In the genomic region with DNA sequence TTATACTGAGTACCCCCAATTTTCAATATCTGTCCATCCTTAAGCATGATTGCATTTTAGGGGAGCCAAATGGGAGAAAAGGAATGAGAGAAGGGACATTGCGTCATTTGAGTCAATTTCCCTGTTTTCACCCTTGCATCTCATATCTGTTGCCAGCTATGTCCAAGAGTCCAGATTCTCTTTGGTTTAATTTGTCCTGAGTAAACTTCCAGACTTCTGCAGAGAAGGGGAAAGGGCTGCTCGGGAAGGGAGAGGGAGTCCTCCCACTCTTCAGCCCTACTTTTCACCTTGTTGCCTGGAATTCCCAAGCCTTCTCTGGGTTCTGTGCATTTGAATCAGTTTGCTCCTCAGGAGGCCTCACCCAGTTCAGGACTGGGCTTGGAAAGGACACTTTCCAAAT, we compare ENCODE assay signal across 1 cellular context.
TF ChIP-seq lines count a peak whose summit lies in the region.

No MANE protein-coding gene starts in this region.

TF ChIP-seq in HepG2, 621 proteins besides CTCF, POLR2A, EP300 and RAD21 (continued from another document and continues in another):
- TF ChIP-seq DZIP1 (CRISPR knock-in tag; IDR thresholded peaks at IDR 0.05) (no peak), ZNF512B (CRISPR knock-in tag; IDR thresholded peaks at IDR 0.05; ENCODE audit: borderline replicate concordance) (no peak), ZBTB20 (CRISPR knock-in tag; IDR thresholded peaks at IDR 0.05; ENCODE audit: borderline replicate concordance, low read depth) (peak; percentile 51; the same call in 1 of the 2 replicates), RXRB (CRISPR knock-in tag; IDR thresholded peaks at IDR 0.05; ENCODE audit: borderline replicate concordance) (peak; percentile 30; the same call in 1 of the 2 replicates), ZNF263 (CRISPR knock-in tag; IDR thresholded peaks at IDR 0.05) (peak; percentile 100), HNRNPLL (IDR thresholded peaks at IDR 0.05; ENCODE audit: low read depth, low read length, poor library complexity, severe bottlenecking) (no peak), NR2C2 (CRISPR knock-in tag; IDR thresholded peaks at IDR 0.05; ENCODE audit: borderline replicate concordance) (no peak), FOXA1 (IDR thresholded peaks at IDR 0.05) (no peak), FOXA1 (CRISPR knock-in tag; IDR thresholded peaks at IDR 0.05) (peak; percentile 29; the same call in 1 of the 2 replicates), NFE2L1 (CRISPR knock-in tag; IDR thresholded peaks at IDR 0.05; ENCODE audit: borderline replicate concordance) (no peak), ZNF749 (CRISPR knock-in tag; IDR thresholded peaks at IDR 0.05; ENCODE audit: borderline replicate concordance) (no peak), IRX3 (CRISPR knock-in tag; IDR thresholded peaks at IDR 0.05; ENCODE audit: borderline replicate concordance, low read depth) (no peak), ZSCAN25 (CRISPR knock-in tag; IDR thresholded peaks at IDR 0.05) (peak; percentile 88), ZNF382 (CRISPR knock-in tag; IDR thresholded peaks at IDR 0.05; ENCODE audit: borderline replicate concordance) (no peak), SETDB1 (CRISPR knock-in tag; IDR thresholded peaks at IDR 0.05; ENCODE audit: borderline replicate concordance) (no peak), ZBTB42 (CRISPR knock-in tag; IDR thresholded peaks at IDR 0.05) (no peak), ZNF501 (CRISPR knock-in tag; IDR thresholded peaks at IDR 0.05) (no peak), RBAK (CRISPR knock-in tag; IDR thresholded peaks at IDR 0.05) (no peak), ETV5 (CRISPR knock-in tag; IDR thresholded peaks at IDR 0.05; ENCODE audit: borderline replicate concordance) (no peak), HNF4G (IDR thresholded peaks at IDR 0.05; ENCODE audit: borderline replicate concordance, low read depth, low read length) (no peak), HNF4G (CRISPR knock-in tag; IDR thresholded peaks at IDR 0.05; ENCODE audit: borderline replicate concordance, low read depth) (no peak), HOXA3 (CRISPR knock-in tag; IDR thresholded peaks at IDR 0.05) (peak; percentile 51; the same call in 1 of the 2 replicates), AKNA (CRISPR knock-in tag; IDR thresholded peaks at IDR 0.05; ENCODE audit: borderline replicate concordance) (no peak), PRMT3 (CRISPR knock-in tag; IDR thresholded peaks at IDR 0.05; ENCODE audit: borderline replicate concordance, low read depth) (no peak), SSRP1 (CRISPR knock-in tag; IDR thresholded peaks at IDR 0.05) (no peak), ZNF441 (CRISPR knock-in tag; IDR thresholded peaks at IDR 0.05; ENCODE audit: borderline replicate concordance) (no peak), RXRA (CRISPR knock-in tag; IDR thresholded peaks at IDR 0.05) (no peak), ZKSCAN1 (IDR thresholded peaks at IDR 0.05; ENCODE audit: low read length) (no peak), ZNF446 (CRISPR knock-in tag; IDR thresholded peaks at IDR 0.05) (no peak)
- TF ChIP-seq, protein P1, sequence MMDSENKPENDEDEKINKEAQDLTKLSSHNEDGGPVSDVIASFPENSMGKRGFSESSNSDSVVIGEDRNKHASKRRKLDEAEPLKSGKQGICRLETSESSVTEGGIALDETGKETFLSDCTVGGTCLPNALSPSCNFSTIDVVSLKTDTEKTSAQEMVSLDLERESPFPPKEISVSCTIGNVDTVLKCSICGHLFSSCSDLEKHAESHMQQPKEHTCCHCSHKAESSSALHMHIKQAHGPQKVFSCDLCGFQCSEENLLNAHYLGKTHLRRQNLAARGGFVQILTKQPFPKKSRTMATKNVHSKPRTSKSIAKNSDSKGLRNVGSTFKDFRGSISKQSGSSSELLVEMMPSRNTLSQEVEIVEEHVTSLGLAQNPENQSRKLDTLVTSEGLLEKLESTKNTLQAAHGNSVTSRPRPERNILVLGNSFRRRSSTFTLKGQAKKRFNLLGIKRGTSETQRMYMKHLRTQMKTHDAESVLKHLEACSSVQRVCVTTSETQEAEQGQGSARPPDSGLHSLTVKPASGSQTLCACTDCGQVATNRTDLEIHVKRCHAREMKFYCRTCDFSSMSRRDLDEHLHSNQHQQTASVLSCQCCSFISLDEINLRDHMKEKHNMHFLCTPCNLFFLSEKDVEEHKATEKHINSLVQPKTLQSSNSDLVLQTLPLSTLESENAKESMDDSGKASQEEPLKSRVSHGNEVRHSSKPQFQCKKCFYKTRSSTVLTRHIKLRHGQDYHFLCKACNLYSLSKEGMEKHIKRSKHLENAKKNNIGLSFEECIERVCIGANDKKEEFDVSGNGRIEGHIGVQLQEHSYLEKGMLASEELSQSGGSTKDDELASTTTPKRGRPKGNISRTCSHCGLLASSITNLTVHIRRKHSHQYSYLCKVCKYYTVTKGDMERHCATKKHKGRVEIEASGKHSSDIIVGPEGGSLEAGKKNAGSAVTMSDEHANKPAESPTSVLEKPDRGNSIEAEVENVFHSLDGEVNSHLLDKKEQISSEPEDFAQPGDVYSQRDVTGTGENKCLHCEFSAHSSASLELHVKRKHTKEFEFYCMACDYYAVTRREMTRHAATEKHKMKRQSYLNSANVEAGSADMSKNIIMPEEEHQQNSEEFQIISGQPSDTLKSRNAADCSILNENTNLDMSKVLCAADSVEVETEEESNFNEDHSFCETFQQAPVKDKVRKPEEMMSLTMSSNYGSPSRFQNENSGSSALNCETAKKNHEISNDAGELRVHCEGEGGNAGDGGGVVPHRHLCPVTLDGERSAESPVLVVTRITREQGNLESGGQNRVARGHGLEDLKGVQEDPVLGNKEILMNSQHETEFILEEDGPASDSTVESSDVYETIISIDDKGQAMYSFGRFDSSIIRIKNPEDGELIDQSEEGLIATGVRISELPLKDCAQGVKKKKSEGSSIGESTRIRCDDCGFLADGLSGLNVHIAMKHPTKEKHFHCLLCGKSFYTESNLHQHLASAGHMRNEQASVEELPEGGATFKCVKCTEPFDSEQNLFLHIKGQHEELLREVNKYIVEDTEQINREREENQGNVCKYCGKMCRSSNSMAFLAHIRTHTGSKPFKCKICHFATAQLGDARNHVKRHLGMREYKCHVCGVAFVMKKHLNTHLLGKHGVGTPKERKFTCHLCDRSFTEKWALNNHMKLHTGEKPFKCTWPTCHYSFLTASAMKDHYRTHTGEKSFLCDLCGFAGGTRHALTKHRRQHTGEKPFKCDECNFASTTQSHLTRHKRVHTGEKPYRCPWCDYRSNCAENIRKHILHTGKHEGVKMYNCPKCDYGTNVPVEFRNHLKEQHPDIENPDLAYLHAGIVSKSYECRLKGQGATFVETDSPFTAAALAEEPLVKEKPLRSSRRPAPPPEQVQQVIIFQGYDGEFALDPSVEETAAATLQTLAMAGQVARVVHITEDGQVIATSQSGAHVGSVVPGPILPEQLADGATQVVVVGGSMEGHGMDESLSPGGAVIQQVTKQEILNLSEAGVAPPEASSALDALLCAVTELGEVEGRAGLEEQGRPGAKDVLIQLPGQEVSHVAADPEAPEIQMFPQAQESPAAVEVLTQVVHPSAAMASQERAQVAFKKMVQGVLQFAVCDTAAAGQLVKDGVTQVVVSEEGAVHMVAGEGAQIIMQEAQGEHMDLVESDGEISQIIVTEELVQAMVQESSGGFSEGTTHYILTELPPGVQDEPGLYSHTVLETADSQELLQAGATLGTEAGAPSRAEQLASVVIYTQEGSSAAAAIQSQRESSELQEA (CRISPR knock-in tag; IDR thresholded peaks at IDR 0.05; ENCODE audit: not compliant biosample characterization), result no peak
- TF ChIP-seq, protein P2, sequence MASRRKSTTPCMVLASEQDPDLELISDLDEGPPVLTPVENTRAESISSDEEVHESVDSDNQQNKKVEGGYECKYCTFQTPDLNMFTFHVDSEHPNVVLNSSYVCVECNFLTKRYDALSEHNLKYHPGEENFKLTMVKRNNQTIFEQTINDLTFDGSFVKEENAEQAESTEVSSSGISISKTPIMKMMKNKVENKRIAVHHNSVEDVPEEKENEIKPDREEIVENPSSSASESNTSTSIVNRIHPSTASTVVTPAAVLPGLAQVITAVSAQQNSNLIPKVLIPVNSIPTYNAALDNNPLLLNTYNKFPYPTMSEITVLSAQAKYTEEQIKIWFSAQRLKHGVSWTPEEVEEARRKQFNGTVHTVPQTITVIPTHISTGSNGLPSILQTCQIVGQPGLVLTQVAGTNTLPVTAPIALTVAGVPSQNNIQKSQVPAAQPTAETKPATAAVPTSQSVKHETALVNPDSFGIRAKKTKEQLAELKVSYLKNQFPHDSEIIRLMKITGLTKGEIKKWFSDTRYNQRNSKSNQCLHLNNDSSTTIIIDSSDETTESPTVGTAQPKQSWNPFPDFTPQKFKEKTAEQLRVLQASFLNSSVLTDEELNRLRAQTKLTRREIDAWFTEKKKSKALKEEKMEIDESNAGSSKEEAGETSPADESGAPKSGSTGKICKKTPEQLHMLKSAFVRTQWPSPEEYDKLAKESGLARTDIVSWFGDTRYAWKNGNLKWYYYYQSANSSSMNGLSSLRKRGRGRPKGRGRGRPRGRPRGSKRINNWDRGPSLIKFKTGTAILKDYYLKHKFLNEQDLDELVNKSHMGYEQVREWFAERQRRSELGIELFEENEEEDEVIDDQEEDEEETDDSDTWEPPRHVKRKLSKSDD (CRISPR knock-in tag; IDR thresholded peaks at IDR 0.05; ENCODE audit: low read depth), result peak; percentile 57; the same call in 1 of the 2 replicates
- TF ChIP-seq, protein P3, sequence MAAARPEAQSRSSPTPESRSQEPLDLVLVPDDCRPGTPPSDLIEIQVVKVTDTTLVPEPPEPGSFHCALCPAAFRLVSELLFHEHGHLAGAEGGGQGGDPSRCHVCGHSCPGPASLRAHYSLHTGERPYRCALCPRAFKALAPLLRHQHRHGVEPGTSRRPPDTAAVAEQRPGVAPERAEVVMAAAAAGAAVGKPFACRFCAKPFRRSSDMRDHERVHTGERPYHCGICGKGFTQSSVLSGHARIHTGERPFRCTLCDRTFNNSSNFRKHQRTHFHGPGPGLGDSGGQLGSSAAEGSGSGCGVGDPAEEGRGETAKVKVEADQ (CRISPR knock-in tag; IDR thresholded peaks at IDR 0.05; ENCODE audit: borderline replicate concordance), result no peak
